Comparison of ENCODE assay signal across 20 cellular contexts in genomic region chr16:71442041-71442440, GRCh38. TPM values are rescaled to one million over a fixed set of nuclear protein-coding genes. Genes with fewer than 3 reads are reported as not detected.
A peak's percentile ranks its signal among the peaks of the same experiment; 100 is the strongest.
DNase-seq lines count a peak whose midpoint lies in the region; ATAC-seq, FAIRE-seq and TF ChIP-seq lines count a peak whose summit lies in the region.
"Had no signal": no experiment of that assay in that cellular context is flagged by ENCODE, and none has a peak within 500 bp of the region (broad histone marks: within the 10 kb centered on the region; RNA-seq: fewer than 3 reads in every experiment).

TSS of gene TLE7 (minus strand) at chr16:71442054. CDS start at chr16:71433324, 8,730 bp downstream.

- H3K9me3 Mint-ChIP-seq in MCF 10A (ENCODE audit: unreplicated experiment) (peaks cover 32% of the 10 kb centered on the region), endodermal cell (peaks cover 43% of the 10 kb centered on the region), CD14-positive monocyte (peaks cover 23 to 65% (median 54%) of the 10 kb centered on the region in 7 donors)

- H3K14ac ChIP-seq in H1 (ENCODE audit: insufficient read length) = no peak within 1 kb of the TSS

- POLR2A ChIA-PET in MCF 10A (lab: Yijun Ruan, JAX) (no interaction called here), H1 (lab: Charles Lee; ENCODE audit: partially characterized antibody) (no interaction called here), HepG2 (lab: Yijun Ruan, JAX) (no interaction called here)

- no peak within 1 kb of the TSS for H2BK120ac ChIP-seq in H1 (replicated peaks; ENCODE audit: low read depth, low read length)

- no peaks in the 10 kb centered on the region for H3K4me1 Mint-ChIP-seq in MCF 10A (ENCODE audit: insufficient read depth, unreplicated experiment)
- no peaks in the 10 kb centered on the region for H3K4me1 Mint-ChIP-seq in endodermal cell
- H3K4me1 Mint-ChIP-seq in CD14-positive monocyte = no peaks in the 10 kb centered on the region

- H3K9me3 ChIP-seq in mammary epithelial cell (replicated peaks; ENCODE audit: insufficient read depth, low read length) (peaks cover 35% of the 10 kb centered on the region), H1 (ENCODE audit: insufficient read depth in 2 of 2, low read depth in 1 of 2, low read length in 1 of 2) (peaks cover 13 to 16% of the 10 kb centered on the region in 2 experiments), HepG2 (ENCODE audit: low read length) (no peaks in the 10 kb centered on the region), endodermal cell (ENCODE audit: control insufficient read depth, low read length) (peaks cover 16% of the 10 kb centered on the region)

- H3K9ac ChIP-seq in mammary epithelial cell (ENCODE audit: insufficient read depth, low read length) (no peak within 1 kb of the TSS), H1 (replicated peaks in 1 of 4; ENCODE audit: extremely low read depth in 1 of 4, low read depth in 3 of 4, low read length in 3 of 4) (no peak within 1 kb of the TSS), HepG2 (ENCODE audit: insufficient read depth, low read depth, low read length) (no peak within 1 kb of the TSS), endodermal cell (ENCODE audit: extremely low read depth, low read length, poor library complexity, severe bottlenecking) (no peak within 1 kb of the TSS)
- H3K9ac ChIP-seq: BLaER1 treated with 17β-estradiol and CSF1 and Interleukin-3, amounts not matched to agents 10 nM and 100 nM had no signal

- H2BK20ac ChIP-seq in H1 (ENCODE audit: low read length) = 0 out of 2 replicates have a peak within 1 kb of the TSS, but pooled peaks have one; percentile 41

- no peak within 1 kb of the TSS for H3K18ac ChIP-seq in H1 (ENCODE audit: extremely low read depth, low read length)

- H3K4me3 ChIP-seq in mammary epithelial cell (replicated peaks in 1 of 3; ENCODE audit: insufficient read depth in 1 of 3, low read depth in 2 of 3, low read length in 3 of 3) (no peak within 1 kb of the TSS), H1 (ENCODE audit: extremely low read depth in 1 of 4, insufficient read depth in 2 of 4, low read depth in 3 of 4, low read length in 4 of 4) (no peak within 1 kb of the TSS), HepG2 (replicated peaks in 1 of 3; ENCODE audit: insufficient read depth in 1 of 3, low read depth in 2 of 3, low read length in 3 of 3) (no peak within 1 kb of the TSS), endodermal cell (ENCODE audit: low read length) (no peak within 1 kb of the TSS)
- H3K4me3 ChIP-seq: BLaER1 treated with 17β-estradiol and CSF1 and Interleukin-3, amounts not matched to agents 10 nM and 100 nM; GM12878 had no signal

- H4K20me1 ChIP-seq in mammary epithelial cell (ENCODE audit: insufficient read depth, low read length) = no peaks in the 10 kb centered on the region
- H4K20me1 ChIP-seq in H1 (replicated peaks in 1 of 2; ENCODE audit: control insufficient read depth in 1 of 2, insufficient read depth in 2 of 2, low read length in 2 of 2) = no peaks in the 10 kb centered on the region
- H4K20me1 ChIP-seq in HepG2 (ENCODE audit: insufficient read depth, low read length) = no peaks in the 10 kb centered on the region
- H4K20me1 ChIP-seq: BLaER1 treated with 17β-estradiol and CSF1 and Interleukin-3, amounts not matched to agents 10 nM and 100 nM had no signal

- DNase-seq in mammary epithelial cell (no peak), MCF 10A (ENCODE audit: unreplicated experiment) (no peak), H1 (ENCODE audit: low read depth in 1 of 2, low spot score in 2 of 2) (no peak), HepG2 (ENCODE audit: low spot score) (no peak), DMS153 treated with DMSO at 0.1 percent for 48 hours (lab: John Stamatoyannopoulos, UW; ENCODE audit: unreplicated experiment) (no peak), endodermal cell (no peak), CD14-positive monocyte (ENCODE audit: low spot score) (no peak)
- DNase-seq: AML-193, Calu3, DMS 273 treated with DMSO at 0.1 percent for 48 hours, DMS79 had no signal

- H3K4me3 Mint-ChIP-seq in MCF 10A (ENCODE audit: unreplicated experiment) (no peak within 1 kb of the TSS), endodermal cell (no peak within 1 kb of the TSS), CD14-positive monocyte (peak within 1 kb of the TSS in 1 of 2 donors; percentile 46)
- H3K4me3 Mint-ChIP-seq: CD4-positive, alpha-beta T cell had no signal

- H3K36me3 Mint-ChIP-seq in MCF 10A (ENCODE audit: insufficient read depth, unreplicated experiment) (peaks cover 12% of the 10 kb centered on the region), endodermal cell (ENCODE audit: low read depth) (no peaks in the 10 kb centered on the region), CD14-positive monocyte (no peaks in the 10 kb centered on the region)

- no peak for FAIRE-seq in H1 (lab: Jason Lieb, UNC)
- no peak for FAIRE-seq in HepG2 (lab: Jason Lieb, UNC)
- FAIRE-seq: GM12878 had no signal

- dilution Hi-C loops in mammary epithelial cell (cut with HindIII; ENCODE audit: low sequenced_read_pairs) = no loop called here

- no peaks in the 10 kb centered on the region for H3K79me1 ChIP-seq in H1 (ENCODE audit: low read depth, low read length)

- H2AFZ ChIP-seq in mammary epithelial cell (ENCODE audit: low read depth, low read length) = peak within 1 kb of the TSS; percentile 16
- peak within 1 kb of the TSS; percentile 80; the same call in 1 of the 2 replicates for H2AFZ ChIP-seq in H1 (ENCODE audit: low read length)
- H2AFZ ChIP-seq in HepG2 (ENCODE audit: low read length) = no peak within 1 kb of the TSS

- H2BK12ac ChIP-seq in H1 (ENCODE audit: low read depth, low read length) = peak within 1 kb of the TSS; percentile 60; the same call in 1 of the 2 replicates

- H3K4me1 ChIP-seq in mammary epithelial cell (ENCODE audit: insufficient read depth, low read length) (no peaks in the 10 kb centered on the region), H1 (replicated peaks in 1 of 4; ENCODE audit: control insufficient read depth in 3 of 4, insufficient read depth in 4 of 4, low read length in 3 of 4) (no peaks in the 10 kb centered on the region; a peak in 1 of 7 replicates), HepG2 (ENCODE audit: insufficient read depth, low read length) (peaks cover 8% of the 10 kb centered on the region), endodermal cell (ENCODE audit: control insufficient read depth, insufficient read depth, low read length) (no peaks in the 10 kb centered on the region)

- H3K79me2 ChIP-seq in mammary epithelial cell (ENCODE audit: insufficient read depth, low read length) (no peaks in the 10 kb centered on the region), H1 (ENCODE audit: control insufficient read depth in 1 of 2, insufficient read depth in 2 of 2, low read length in 2 of 2) (no peaks in the 10 kb centered on the region), HepG2 (ENCODE audit: insufficient read depth, low read length) (no peaks in the 10 kb centered on the region)

- BruUV-seq in mammary epithelial cell (replicated peaks; lab: Mats Ljungman, UMichigan) (no TSS peak), MCF 10A (replicated peaks; lab: Mats Ljungman, UMichigan) (no TSS peak), HepG2 (replicated peaks; lab: Mats Ljungman, UMichigan) (no TSS peak)

- H3K4ac ChIP-seq in H1 (replicated peaks; ENCODE audit: insufficient read length, low read depth, low read length) = no peak within 1 kb of the TSS

- TF ChIP-seq RAD21 in H1 (IDR thresholded peaks at IDR 0.05 in 1 of 2, conservative IDR thresholded peaks at IDR 0.05 in 1 of 2; ENCODE audit: low read depth in 2 of 2, low read length in 2 of 2) (no peak), HepG2 (CRISPR knock-in tag; IDR thresholded peaks at IDR 0.05) (no peak)

- H3K36me3 ChIP-seq in mammary epithelial cell (ENCODE audit: insufficient read depth, low read length) (no peaks in the 10 kb centered on the region), H1 (ENCODE audit: control insufficient read depth in 2 of 4, insufficient read depth in 4 of 4, low read length in 3 of 4) (0 out of 8 replicates have a peak, but pooled peaks cover 0 to 3% (median 0%) of the 10 kb centered on the region in 4 experiments), HepG2 (replicated peaks in 1 of 2; ENCODE audit: control insufficient read depth in 1 of 2, insufficient read depth in 2 of 2, low read length in 2 of 2) (no peaks in the 10 kb centered on the region), endodermal cell (ENCODE audit: control insufficient read depth, insufficient read depth, low read length) (no peaks in the 10 kb centered on the region)

- H3K27me3 ChIP-seq in mammary epithelial cell (ENCODE audit: insufficient read depth, low read length) = no peaks in the 10 kb centered on the region
- no peaks in the 10 kb centered on the region for H3K27me3 ChIP-seq in H1 (replicated peaks in 1 of 4; ENCODE audit: control insufficient read depth in 3 of 4, extremely low read depth in 1 of 4, insufficient read depth in 3 of 4, low read length in 3 of 4)
- H3K27me3 ChIP-seq in HepG2 (ENCODE audit: control insufficient read depth in 1 of 2, insufficient read depth in 2 of 2, low read length in 2 of 2) = peaks cover 2 to 17% of the 10 kb centered on the region in 2 experiments; a peak in 4 of 5 replicates
- H3K27me3 ChIP-seq in endodermal cell (ENCODE audit: control insufficient read depth, insufficient read depth, low read length, poor library complexity, severe bottlenecking) = peaks cover 30% of the 10 kb centered on the region
- H3K27me3 ChIP-seq: BLaER1 treated with 17β-estradiol and CSF1 and Interleukin-3, amounts not matched to agents 10 nM and 100 nM had no signal

- no peak within 1 kb of the TSS for H2AK5ac ChIP-seq in H1 (ENCODE audit: low read depth, low read length)

- H3K23me2 ChIP-seq in H1 (ENCODE audit: low read depth, low read length) = peaks cover 3% of the 10 kb centered on the region; the same call in 1 of the 2 replicates

- CTCF ChIA-PET in mammary epithelial cell (lab: Charles Lee; ENCODE audit: low non-redundant PET) = no interaction called here
- CTCF ChIA-PET in MCF 10A (lab: Yijun Ruan, JAX) = no interaction called here
- CTCF ChIA-PET in H1 (lab: Charles Lee; ENCODE audit: partially characterized antibody) = interaction anchor here (0.7 to 1.4 kb wide), 9 partner anchors 9 to 664 kb away, joined by 3 to 5 read pairs (median 4); no protein-coding TSS in a partner anchor
- CTCF ChIA-PET in HepG2 (lab: Yijun Ruan, JAX; ENCODE audit: low intra/inter-chr PET ratio, low total read pairs) = interaction anchor here (1.1 to 3.1 kb wide), 4 partner anchors 29 to 169 kb away, joined by 5 to 53 read pairs (median 16); no protein-coding TSS in a partner anchor

- H3K4me2 ChIP-seq in mammary epithelial cell (ENCODE audit: insufficient read depth, low read depth, low read length) (peak within 1 kb of the TSS; percentile 52), H1 (ENCODE audit: insufficient read depth in 1 of 2, low read depth in 2 of 2, low read length in 2 of 2) (peak within 1 kb of the TSS in 1 of 2 experiments; percentile 32; a peak in 1 of 4 replicates), HepG2 (ENCODE audit: low read depth, low read length) (peak within 1 kb of the TSS; percentile 38)
- H3K4me2 ChIP-seq: BLaER1 treated with 17β-estradiol and CSF1 and Interleukin-3, amounts not matched to agents 10 nM and 100 nM had no signal

- TF ChIP-seq CTCF in mammary epithelial cell (conservative IDR thresholded peaks at IDR 0.05 in 1 of 2, IDR thresholded peaks at IDR 0.05 in 1 of 2; ENCODE audit: extremely low read depth in 1 of 2, insufficient read depth in 1 of 2, low read depth in 1 of 2, low read length in 2 of 2) (no peak), MCF 10A (IDR thresholded peaks at IDR 0.05; ENCODE audit: unreplicated experiment) (no peak), H1 (IDR thresholded peaks at IDR 0.05; ENCODE audit: control extremely low read depth in 1 of 3, insufficient read depth in 1 of 3, low read depth in 1 of 3, low read length in 3 of 3) (no peak), HepG2 (CRISPR knock-in tag; IDR thresholded peaks at IDR 0.05) (no peak), endodermal cell (conservative IDR thresholded peaks at IDR 0.05) (no peak), CD14-positive monocyte (IDR thresholded peaks at IDR 0.05) (no peak)

- H3K56ac ChIP-seq in H1 (replicated peaks; ENCODE audit: insufficient read length, low read depth, low read length) = no peak within 1 kb of the TSS

- ATAC-seq in HepG2 (peak; percentile 13), GM21737 (IDR thresholded peaks at IDR 0.05; ENCODE audit: unreplicated experiment) (no peak)

- intact Hi-C loops in mammary epithelial cell (cut with micrococcal nuclease) = no loop called here
- intact Hi-C loops in MCF 10A (cut with micrococcal nuclease) = no loop called here
- intact Hi-C loops in HepG2 (cut with micrococcal nuclease; ENCODE audit: unreplicated experiment) = no loop called here
- intact Hi-C loops in CD14-positive monocyte (cut with micrococcal nuclease) = no loop called here

- no peak within 1 kb of the TSS for H4K91ac ChIP-seq in H1 (replicated peaks; ENCODE audit: insufficient read length, low read length)

- H2BK15ac ChIP-seq in H1 (ENCODE audit: low read length) = no peak within 1 kb of the TSS

- no peak for TF ChIP-seq POLR2A in H1 (IDR thresholded peaks at IDR 0.05; ENCODE audit: control extremely low read depth in 1 of 2, low read depth in 2 of 2, low read length in 2 of 2)
- TF ChIP-seq POLR2A in HepG2 (IDR thresholded peaks at IDR 0.05; ENCODE audit: insufficient read depth in 1 of 2, low read depth in 2 of 2, low read length in 2 of 2) = no peak

- H3K27ac ChIP-seq in mammary epithelial cell (ENCODE audit: insufficient read depth, low read depth, low read length) (no peak within 1 kb of the TSS), H1 (ENCODE audit: low read depth, low read length) (no peak within 1 kb of the TSS), HepG2 (ENCODE audit: extremely low read length, insufficient read depth, low read length) (no peak within 1 kb of the TSS), endodermal cell (ENCODE audit: low read depth, low read length) (no peak within 1 kb of the TSS)
- H3K27ac ChIP-seq: 22Rv1; BLaER1 treated with 17β-estradiol and CSF1 and Interleukin-3, amounts not matched to agents 10 nM and 100 nM; HL-60 had no signal

- no peak within 1 kb of the TSS for H3K23ac ChIP-seq in H1 (ENCODE audit: insufficient read length)

- 100% methylated on average over 1 of the region's 13 CpGs for WGBS in mammary epithelial cell (ENCODE audit: low coverage, missing lambda C conversion rate)
- 91% methylated on average over 6 of the region's 13 CpGs; no CpG with 5 or more reads in 1 of the 2 experiments for WGBS in H1 (ENCODE audit: extremely low coverage in 1 of 2, insufficient coverage in 1 of 2, insufficient read length in 1 of 2, insufficient replicate concordance in 2 of 2, low coverage in 1 of 2, low lambda C conversion rate in 2 of 2, missing lambda C conversion rate in 1 of 2), 2 experiments
- 54% methylated on average over 12 of the region's 13 CpGs for WGBS in HepG2 (ENCODE audit: low lambda C conversion rate)
- WGBS in endodermal cell (ENCODE audit: insufficient coverage in 1 of 2, insufficient read length in 1 of 2), 2 experiments = 91 to 92% methylated on average over 2 to 13 of the region's 13 CpGs

- TF ChIP-seq EP300 in H1 (IDR thresholded peaks at IDR 0.05; ENCODE audit: borderline replicate concordance in 1 of 2, low read depth in 2 of 2, low read length in 2 of 2) = no peak
- no peak for TF ChIP-seq EP300 in HepG2 (IDR thresholded peaks at IDR 0.05; ENCODE audit: low read depth in 2 of 2, low read length in 2 of 2)
- TF ChIP-seq EP300 in HepG2 (CRISPR knock-in tag; IDR thresholded peaks at IDR 0.05; ENCODE audit: borderline replicate concordance) = no peak

- H4K5ac ChIP-seq in H1 (ENCODE audit: insufficient read length, low read depth, low read length) = no peak within 1 kb of the TSS

- no peak within 1 kb of the TSS for H2BK5ac ChIP-seq in H1 (ENCODE audit: low read depth, low read length)

- H3K27ac Mint-ChIP-seq in MCF 10A (ENCODE audit: low read depth, unreplicated experiment) (no peak within 1 kb of the TSS), endodermal cell (no peak within 1 kb of the TSS), CD14-positive monocyte (no peak within 1 kb of the TSS)
- H3K27ac Mint-ChIP-seq: CD4-positive, alpha-beta T cell had no signal

- H3K27me3 Mint-ChIP-seq in MCF 10A (ENCODE audit: insufficient read depth, unreplicated experiment) (no peaks in the 10 kb centered on the region), endodermal cell (ENCODE audit: insufficient read depth) (peaks cover 44% of the 10 kb centered on the region), CD14-positive monocyte (ENCODE audit: low read depth in 3 of 3) (peaks cover 9 to 16% (median 12%) of the 10 kb centered on the region in 3 donors)

- in situ Hi-C loops in mammary epithelial cell (cut with MboI; ENCODE audit: low sequenced_read_pairs in 2 of 2) (no loop called here), HepG2 (cut with HindIII; ENCODE audit: extremely low pct_ligation_motif_present, low pct_unique_long_range_greater_than_20kb) (loop anchor here (10.0 kb wide), 1 partner anchor 53 kb away; no protein-coding TSS in a partner anchor)

- H4K8ac ChIP-seq in H1 (ENCODE audit: extremely low read depth, insufficient read depth, low read length) = peak within 1 kb of the TSS; percentile 91; the same call in 1 of the 2 replicates

RNA-seq across cellular contexts. Expression of gene TLE7, which starts in this region (rescaled TPM):
- total RNA-seq in mammary epithelial cell (not detected), MCF 10A (2022) (not detected in 2 replicates), HepG2 (2016; rRNA removed; fragmentation: Illumina TruSeq; extraction: Trizol) (not detected in 2 replicates), endodermal cell (under 1 TPM; 0.22 to 0.24 TPM)
- polyA plus RNA-seq in mammary epithelial cell (not detected), H1 (2011; rRNA removed) (0.03 and 0.06 TPM in 2 replicates), HepG2 (2011; rRNA removed) (not detected in 2 replicates), CD14-positive monocyte (not detected)
- polyA minus RNA-seq in mammary epithelial cell = not detected
- not detected in 2 replicates for total RNA-seq in H1 (2021; fragmentation: NEBNext Ultra II Directional; extraction: Animal tissue kit (Norgen Biotek cat#: 25700))
- polyA plus RNA-seq in H1 (2011; cell fraction: cytosol; rRNA removed) = 0.10 TPM
- polyA plus RNA-seq in H1 (2011; cell fraction: nucleus; rRNA removed) = 0.07 TPM
- not detected in 4 replicates for polyA plus RNA-seq in H1 (2012, experiment 1 of 2)
- not detected for polyA plus RNA-seq in H1 (2012, experiment 2 of 2)
- polyA plus RNA-seq in H1 (2013, experiment 1 of 2) = not detected
- polyA plus RNA-seq in H1 (2013, experiment 2 of 2) = not detected
- polyA minus RNA-seq in H1 (2011; rRNA and poly(A)+ RNA removed) = not detected in 2 replicates
- polyA minus RNA-seq in H1 (2011; cell fraction: cytosol; rRNA and poly(A)+ RNA removed) = not detected
- not detected for polyA minus RNA-seq in H1 (2011; cell fraction: nucleus; rRNA and poly(A)+ RNA removed)
- not detected in 2 replicates for total RNA-seq in HepG2 (2016; cell fraction: cytosol; rRNA removed; fragmentation: Illumina TruSeq; extraction: Trizol; ENCODE audit: low read depth)
- not detected in 2 replicates for total RNA-seq in HepG2 (2016; cell fraction: insoluble cytoplasmic fraction; rRNA removed; fragmentation: Illumina TruSeq; extraction: Trizol)
- total RNA-seq in HepG2 (2016; cell fraction: membrane; rRNA removed; fragmentation: Illumina TruSeq; extraction: Trizol) = not detected in 2 replicates
- not detected in 2 replicates for total RNA-seq in HepG2 (2016; cell fraction: nucleus; rRNA removed; fragmentation: Illumina TruSeq; extraction: Trizol)
- polyA plus RNA-seq in HepG2 (2011; cell fraction: cytosol; rRNA removed) = not detected in 2 replicates
- 0.10 TPM in 1 of 2 replicates, not detected in the other for polyA plus RNA-seq in HepG2 (2011; cell fraction: nucleus; rRNA removed)
- not detected in 2 replicates for polyA plus RNA-seq in HepG2 (2012)
- polyA plus RNA-seq in HepG2 (2016; cell fraction: cytosol; fragmentation: Illumina TruSeq; extraction: Trizol; ENCODE audit: low read depth) = not detected in 2 replicates
- polyA plus RNA-seq in HepG2 (2016; cell fraction: insoluble cytoplasmic fraction; fragmentation: Illumina TruSeq; extraction: Trizol; ENCODE audit: low read depth) = not detected in 2 replicates
- not detected in 2 replicates for polyA plus RNA-seq in HepG2 (2016; cell fraction: membrane; fragmentation: Illumina TruSeq; extraction: Trizol; ENCODE audit: low read depth)
- not detected in 2 replicates for polyA plus RNA-seq in HepG2 (2016; cell fraction: nucleus; fragmentation: Illumina TruSeq; extraction: Trizol; ENCODE audit: insufficient read depth, low read depth)
- not detected in 2 replicates for polyA minus RNA-seq in HepG2 (2011; rRNA and poly(A)+ RNA removed; ENCODE audit: low replicate concordance)
- polyA minus RNA-seq in HepG2 (2011; cell fraction: cytosol; rRNA and poly(A)+ RNA removed) = not detected in 2 replicates
- not detected in 2 replicates for polyA minus RNA-seq in HepG2 (2011; cell fraction: nucleus; rRNA and poly(A)+ RNA removed)
- polyA plus RNA-seq in endodermal cell (2013, experiment 1 of 2) = not detected
- polyA plus RNA-seq in endodermal cell (2013, experiment 2 of 2) = not detected
- total RNA-seq: A673; Calu3; CD4-positive, alpha-beta T cell; G401; GM12878; H4 had no signal
- polyA plus RNA-seq: GM12878 had no signal

Comparison
In these comparisons a context has a peak if more than half of its experiments do, and no peak if none do; other contexts are left out.
1. Peak in ATAC-seq and H3K4me2 ChIP-seq in HepG2; RNA of the gene not detected or under 1 TPM.
2. CTCF ChIA-PET loops: an anchor here in H1 (0.7 to 1.4 kb wide) and HepG2 (1.1 to 3.1 kb wide); none called in mammary epithelial cell and MCF 10A.